18 cellular contexts compared by ENCODE assay signal in genomic region chr13:45933203-45934014, GRCh38.
DNase-seq lines count a peak whose midpoint lies in the region; ATAC-seq and TF ChIP-seq lines count a peak whose summit lies in the region.
"Had no signal": no experiment of that assay in that cellular context is flagged by ENCODE, and none has a peak within 500 bp of the region (broad histone marks: within the 10 kb centered on the region; RNA-seq: fewer than 3 reads in every experiment).

No MANE protein-coding gene starts in this region.

- H3K4me3 ChIP-seq in dorsolateral prefrontal cortex (no peak overlapping the region), neutrophil (ENCODE audit: low read depth in 1 of 2, low read length in 1 of 2) (peak overlapping the region; percentile 7 to 51)
- H3K4me3 ChIP-seq: A549, BLaER1, GM12878 had no signal

- intact Hi-C loops in dorsolateral prefrontal cortex (cut with DNase I): loop anchor here in 1 of 2 donors (10.0 kb wide), 1 partner anchor 79 kb away; the partner anchor contains the start of gene SIAH3

- no peaks in the 10 kb centered on the region for H3K9me3 ChIP-seq in neutrophil
- H3K9me3 ChIP-seq: A549, BLaER1 had no signal

- peaks cover 30 to 34% of the 10 kb centered on the region in 2 experiments for H3K4me1 ChIP-seq in neutrophil (ENCODE audit: control insufficient read depth in 1 of 2, insufficient read depth in 1 of 2, low read depth in 1 of 2, low read length in 1 of 2)
- H3K4me1 ChIP-seq: A549, BLaER1 had no signal

- H3K27ac ChIP-seq in dorsolateral prefrontal cortex (peak overlapping the region in 1 of 59 donors; percentile 16), neutrophil (peak overlapping the region; percentile 99)
- H3K27ac ChIP-seq: A549, BLaER1 had no signal

- in situ Hi-C loops in G401 (cut with HindIII; ENCODE audit: low sequenced_read_pairs): no loop called here

- H3K27me3 ChIP-seq in dorsolateral prefrontal cortex (peaks cover 0 to 2% (median 0%) of the 10 kb centered on the region in 45 donors), neutrophil (no peaks in the 10 kb centered on the region)
- H3K27me3 ChIP-seq: BLaER1 had no signal

- TF ChIP-seq CTCF in dorsolateral prefrontal cortex (IDR thresholded peaks at IDR 0.05 in 54 of 56, conservative IDR thresholded peaks at IDR 0.05 in 2 of 56; ENCODE audit: low read depth in 1 of 56, partially characterized antibody in 56 of 56): no peak
- TF ChIP-seq CTCF in neutrophil (IDR thresholded peaks at IDR 0.05): no peak

- peak; percentile 4 for DNase-seq in stimulated activated CD8-positive, alpha-beta memory T cell treated with anti-CD3 and anti-CD28 coated beads, Interleukin-4, amount 100 ng/mL, for 24 hours (ENCODE audit: low read depth)
- DNase-seq in stimulated activated CD8-positive, alpha-beta memory T cell treated with anti-CD3 and anti-CD28 coated beads, Interleukin-4, amount 100 ng/mL, for 48 hours: no peak
- DNase-seq in dorsolateral prefrontal cortex (peak in 8 of 10 donors; percentile 39 to 76 (median 62)), NCI-H146 treated with DMSO at 0.1 percent for 48 hours (lab: John Stamatoyannopoulos, UW; ENCODE audit: unreplicated experiment) (no peak), G401 (ENCODE audit: low spot score) (no peak), NCI-H748 treated with DMSO at 0.1 percent for 48 hours (lab: John Stamatoyannopoulos, UW) (no peak)
- DNase-seq: CD8-positive, alpha-beta T cell; GOT3; IMR-90; NCI-H1417 treated with DMSO at 0.1 percent for 48 hours; NCI-H1930; NCI-H226; NCI-H526 had no signal

- no peak for ATAC-seq in GM18517 (IDR thresholded peaks at IDR 0.05; ENCODE audit: unreplicated experiment)
- ATAC-seq: A549; CD8-positive, alpha-beta T cell; GM12878 had no signal

- H3K36me3 ChIP-seq in neutrophil: no peaks in the 10 kb centered on the region
- H3K36me3 ChIP-seq: BLaER1 had no signal

Comparison
In these comparisons a context has a peak if more than half of its experiments do, and no peak if none do; other contexts are left out.
1. DNase-seq: peak in stimulated activated CD8-positive, alpha-beta memory T cell treated with anti-CD3 and anti-CD28 coated beads, Interleukin-4, amount 100 ng/mL, for 24 hours (single experiment) and dorsolateral prefrontal cortex (8 of 10); none in stimulated activated CD8-positive, alpha-beta memory T cell treated with anti-CD3 and anti-CD28 coated beads, Interleukin-4, amount 100 ng/mL, for 48 hours (single experiment), NCI-H146 treated with DMSO at 0.1 percent for 48 hours (single experiment), G401 (single experiment) and NCI-H748 treated with DMSO at 0.1 percent for 48 hours (single experiment).
2. H3K4me3 ChIP-seq: peak in neutrophil (2 of 2); none in dorsolateral prefrontal cortex (0 of 59).